17 cellular contexts compared by ENCODE assay signal in genomic region chr2:166449439-166449838, GRCh38. TPM values are rescaled to one million over a fixed set of nuclear protein-coding genes. Genes with fewer than 3 reads are reported as not detected.
A peak's percentile ranks its signal among the peaks of the same experiment; 100 is the strongest.
DNase-seq lines count a peak whose midpoint lies in the region; ATAC-seq and TF ChIP-seq lines count a peak whose summit lies in the region.
"Had no signal": no experiment of that assay in that cellular context is flagged by ENCODE, and none has a peak within 500 bp of the region (broad histone marks: within the 10 kb centered on the region; RNA-seq: fewer than 3 reads in every experiment).

No MANE protein-coding gene starts in this region.

- POLR2A ChIA-PET in GM10248 (lab: Yijun Ruan, JAX): no interaction called here

- DNase-seq in GM10248 (ENCODE audit: extremely low spot score) (peak; percentile 14), NCI-H2196 (lab: John Stamatoyannopoulos, UW; ENCODE audit: unreplicated experiment) (no peak), MV-4-11 (lab: John Stamatoyannopoulos, UW) (no peak), GM10266 (ENCODE audit: extremely low spot score) (no peak), psoas muscle (no peak)
- DNase-seq: activated CD4-positive, alpha-beta T cell treated with anti-CD3 and anti-CD28 coated beads, Interleukin-2, amount 10 ng/mL, durations not matched to agents 7 days and 5 days; immature natural killer cell; NCI-H2171; stimulated activated CD4-positive, alpha-beta T cell treated with anti-CD3 and anti-CD28 coated beads, Interleukin-15, amount 100 ng/mL, for 24 hours had no signal

- H3K4me3 ChIP-seq in psoas muscle: no peak overlapping the region

- ATAC-seq in GM19438 (IDR thresholded peaks at IDR 0.05; ENCODE audit: low read depth, unreplicated experiment): peak; percentile 72
- peak; percentile 80 for ATAC-seq in HG02759 (IDR thresholded peaks at IDR 0.05; ENCODE audit: unreplicated experiment)
- peak; percentile 86 for ATAC-seq in HG03442 (IDR thresholded peaks at IDR 0.05; ENCODE audit: unreplicated experiment)
- ATAC-seq in psoas muscle: no peak
- ATAC-seq: activated T-helper 17 cell treated with anti-CD3 and anti-CD28 coated beads, Interleukin-2, amount 50 U/mL, for 72 hours; Panc1 had no signal

- H3K27me3 ChIP-seq in psoas muscle (ENCODE audit: insufficient read depth in 3 of 3, low read length in 2 of 3): no peaks in the 10 kb centered on the region

- no peaks in the 10 kb centered on the region for H3K4me1 ChIP-seq in psoas muscle
- H3K4me1 ChIP-seq: parathyroid adenoma had no signal

- intact Hi-C loops in psoas muscle (cut with DNase I): no loop called here

- no peaks in the 10 kb centered on the region for H3K36me3 ChIP-seq in psoas muscle (ENCODE audit: insufficient read depth in 1 of 2, low read depth in 1 of 2)

- CTCF ChIA-PET in GM10248 (lab: Yijun Ruan, JAX): no interaction called here

- H3K27ac ChIP-seq in psoas muscle: no peak overlapping the region
- H3K27ac ChIP-seq: HL-60, parathyroid adenoma had no signal

- WGBS in psoas muscle, 3 donors: 59 to 73% (median 63%) methylated on average over 1 of the region's 1 CpG

- TF ChIP-seq CTCF in GM10248 (IDR thresholded peaks at IDR 0.05; ENCODE audit: control extremely low read depth, extremely low read depth, low read depth, missing control alignments) (no peak), GM10266 (IDR thresholded peaks at IDR 0.05; ENCODE audit: control insufficient read depth, insufficient read depth, low read depth, missing control alignments) (no peak), psoas muscle (IDR thresholded peaks at IDR 0.05) (no peak)

- H3K9me3 ChIP-seq in psoas muscle: no peaks in the 10 kb centered on the region

RNA-seq across cellular contexts. Expression of gene SCN7A, which starts 44.6 kb away (rescaled TPM):
- total RNA-seq in psoas muscle: 10 to 100 TPM in 1 of 4 donors, 1 to 10 TPM in 3; 2.5 to 17.3 (median 4.4) TPM
- polyA plus RNA-seq in psoas muscle: 1 to 10 TPM; 1.2 to 2.0 (median 1.4) TPM
- total RNA-seq: activated CD4-positive, alpha-beta T cell treated with anti-CD3 and anti-CD28 coated beads, Interleukin-2, amount 10 ng/mL, durations not matched to agents 7 days and 5 days; activated T-helper 17 cell treated with anti-CD3 and anti-CD28 coated beads, Interleukin-2, amount 50 U/mL, for 72 hours; T-helper 2 cell treated with Interferon-gamma antibody and Interleukin-4, amounts not matched to agents 100 ng/mL and 5 ng/mL, for 36 hours had no signal
- polyA plus RNA-seq: immature natural killer cell had no signal

Comparison
In these comparisons a context has a peak if more than half of its experiments do, and no peak if none do; other contexts are left out.
1. ATAC-seq: peak in GM19438 (single experiment), HG02759 (single experiment) and HG03442 (single experiment); none in psoas muscle (0 of 4).